8 cellular contexts compared by ENCODE assay signal in the genomic region with DNA sequence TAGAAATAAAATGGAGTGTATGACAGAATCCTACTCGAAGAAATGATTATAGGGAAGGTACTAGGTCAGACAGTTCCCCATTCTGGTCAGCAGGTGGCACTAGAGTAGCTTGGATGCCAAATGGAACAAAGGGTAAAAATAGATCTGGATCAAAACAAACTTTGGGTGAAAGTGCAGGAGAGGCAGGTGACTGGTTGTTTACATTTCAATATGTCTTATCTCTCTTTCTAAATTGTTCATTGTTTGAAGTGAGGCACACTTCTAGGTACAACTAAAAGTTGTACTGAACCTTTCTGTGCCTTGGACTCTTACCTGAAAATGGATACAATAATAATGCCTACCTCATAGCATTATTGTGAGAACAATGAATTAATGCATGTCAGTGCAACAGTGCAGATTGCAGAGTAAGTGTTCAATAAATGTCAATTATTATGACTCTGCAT.
A peak's percentile ranks its signal among the peaks of the same experiment; 100 is the strongest.
DNase-seq lines count a peak whose midpoint lies in the region; TF ChIP-seq lines count a peak whose summit lies in the region.

No MANE protein-coding gene starts in this region.

- no peak overlapping the region for H3K27ac ChIP-seq in vagina

- H3K4me3 ChIP-seq in vagina = no peak overlapping the region

- no peak overlapping the region for H3K4me3 Mint-ChIP-seq in activated naive CD4-positive, alpha-beta T cell treated with anti-CD3 and anti-CD28 coated beads for 36 hours
- H3K4me3 Mint-ChIP-seq in progenitor cell of endocrine pancreas (ENCODE audit: low read depth) = peak overlapping the region; percentile 12

- TF ChIP-seq POLR2A in vagina (IDR thresholded peaks at IDR 0.05) = no peak

- peak; percentile 72 for DNase-seq in GM03348 (ENCODE audit: low spot score)
- peak; percentile 67 for DNase-seq in HCEC 1CT
- peak; percentile 80 for DNase-seq in NAMALWA (ENCODE audit: low spot score)
- peak; percentile 67 for DNase-seq in SK-N-DZ (ENCODE audit: low spot score)
- peak; percentile 83 for DNase-seq in activated naive CD4-positive, alpha-beta T cell treated with anti-CD3 and anti-CD28 coated beads for 36 hours
- peak; percentile 71 for DNase-seq in glomerular visceral epithelial cell (ENCODE audit: extremely low spot score)
- peak; percentile 49 for DNase-seq in progenitor cell of endocrine pancreas (ENCODE audit: low spot score, unreplicated experiment)
- DNase-seq in vagina (ENCODE audit: extremely low spot score in 2 of 2) = no peak

- H3K4me1 ChIP-seq in vagina = no peaks in the 10 kb centered on the region

- H3K27me3 Mint-ChIP-seq in activated naive CD4-positive, alpha-beta T cell treated with anti-CD3 and anti-CD28 coated beads for 36 hours (ENCODE audit: low read depth) = no peaks in the 10 kb centered on the region
- H3K27me3 Mint-ChIP-seq in progenitor cell of endocrine pancreas = no peaks in the 10 kb centered on the region

- TF ChIP-seq CTCF in progenitor cell of endocrine pancreas (IDR thresholded peaks at IDR 0.05; ENCODE audit: unreplicated experiment) = peak; percentile 97
- TF ChIP-seq CTCF in vagina (IDR thresholded peaks at IDR 0.05) = peak; percentile 86 to 98 (median 91)

- H3K36me3 ChIP-seq in vagina = no peaks in the 10 kb centered on the region

- CTCF ChIA-PET in activated naive CD4-positive, alpha-beta T cell treated with anti-CD3 and anti-CD28 coated beads for 36 hours (lab: Charles Lee) = interaction anchor here (0.6 to 6.3 kb wide), 12 partner anchors 8 to 389 kb away, joined by 3 to 70 read pairs (median 3); no protein-coding TSS in a partner anchor

- H3K9me3 Mint-ChIP-seq in activated naive CD4-positive, alpha-beta T cell treated with anti-CD3 and anti-CD28 coated beads for 36 hours = no peaks in the 10 kb centered on the region
- H3K9me3 Mint-ChIP-seq in progenitor cell of endocrine pancreas (ENCODE audit: low read depth) = no peaks in the 10 kb centered on the region

- no peaks in the 10 kb centered on the region for H3K9me3 ChIP-seq in vagina

- intact Hi-C loops in activated naive CD4-positive, alpha-beta T cell treated with anti-CD3 and anti-CD28 coated beads for 36 hours (cut with micrococcal nuclease) = loop anchor here (1.0 kb wide), 6 partner anchors 170 to 444 kb away; partner anchors contain the start of genes CSRP2 and E2F7
- intact Hi-C loops in vagina (cut with DNase I) = loop anchor here (5.0 kb wide), 1 partner anchor 171 kb away; no protein-coding TSS in a partner anchor

- H3K27ac Mint-ChIP-seq in activated naive CD4-positive, alpha-beta T cell treated with anti-CD3 and anti-CD28 coated beads for 36 hours = no peak overlapping the region
- peak overlapping the region; percentile 26 for H3K27ac Mint-ChIP-seq in progenitor cell of endocrine pancreas

- H3K36me3 Mint-ChIP-seq in activated naive CD4-positive, alpha-beta T cell treated with anti-CD3 and anti-CD28 coated beads for 36 hours (ENCODE audit: low read depth) = no peaks in the 10 kb centered on the region
- no peaks in the 10 kb centered on the region for H3K36me3 Mint-ChIP-seq in progenitor cell of endocrine pancreas (ENCODE audit: insufficient read depth)

- no peaks in the 10 kb centered on the region for H3K27me3 ChIP-seq in vagina

- H3K4me1 Mint-ChIP-seq in activated naive CD4-positive, alpha-beta T cell treated with anti-CD3 and anti-CD28 coated beads for 36 hours (ENCODE audit: low read depth) = peaks cover 4% of the 10 kb centered on the region
- peaks cover 19% of the 10 kb centered on the region for H3K4me1 Mint-ChIP-seq in progenitor cell of endocrine pancreas (ENCODE audit: low read depth)

Comparison
In these comparisons a context has a peak if more than half of its experiments do, and no peak if none do; other contexts are left out.
1. DNase-seq: peak in GM03348 (single experiment), HCEC 1CT (single experiment), NAMALWA (single experiment), SK-N-DZ (single experiment), activated naive CD4-positive, alpha-beta T cell treated with anti-CD3 and anti-CD28 coated beads for 36 hours (single experiment), glomerular visceral epithelial cell (single experiment) and progenitor cell of endocrine pancreas (single experiment); none in vagina (0 of 2).